In genomic region chr17:80254396-80255241, GRCh38 we compare ENCODE assay signal across 1 cellular context.
TF ChIP-seq lines count a peak whose summit lies in the region.

No MANE protein-coding gene starts in this region.

TF ChIP-seq in HepG2, 621 proteins besides CTCF, POLR2A, EP300 and RAD21 (continued from another document and continues in another):
- TF ChIP-seq ZHX2 (IDR thresholded peaks at IDR 0.05; ENCODE audit: low read depth) (0 out of 2 replicates have a peak, but pooled peaks have one; percentile 36), ZHX2 (CRISPR knock-in tag; IDR thresholded peaks at IDR 0.05; ENCODE audit: borderline replicate concordance) (no peak), ZNF34 (CRISPR knock-in tag; IDR thresholded peaks at IDR 0.05; ENCODE audit: borderline replicate concordance) (no peak), HBP1 (CRISPR knock-in tag; IDR thresholded peaks at IDR 0.05; ENCODE audit: low read depth) (peak; percentile 82; the same call in 1 of the 2 replicates), HMG20A (CRISPR knock-in tag; IDR thresholded peaks at IDR 0.05; ENCODE audit: borderline replicate concordance) (peak; percentile 76; the same call in 1 of the 2 replicates), NFKBIZ (CRISPR knock-in tag; IDR thresholded peaks at IDR 0.05) (peak; percentile 94; the same call in 1 of the 2 replicates), MED1 (CRISPR knock-in tag; IDR thresholded peaks at IDR 0.05) (peak; percentile 44; the same call in 1 of the 2 replicates), ZSCAN25 (CRISPR knock-in tag; IDR thresholded peaks at IDR 0.05) (no peak), MXI1 (IDR thresholded peaks at IDR 0.05; ENCODE audit: borderline replicate concordance, low read depth, low read length) (peak; percentile 75; the same call in 2 of the 3 replicates), KDM2A (CRISPR knock-in tag; IDR thresholded peaks at IDR 0.05; ENCODE audit: borderline replicate concordance, low read depth) (peak; percentile 38; the same call in 1 of the 2 replicates), ZNF766 (CRISPR knock-in tag; IDR thresholded peaks at IDR 0.05; ENCODE audit: borderline replicate concordance) (no peak), DNMT3B (CRISPR knock-in tag; conservative IDR thresholded peaks at IDR 0.05) (peak; percentile 93; the same call in 1 of the 2 replicates), GLMP (CRISPR knock-in tag; IDR thresholded peaks at IDR 0.05; ENCODE audit: borderline replicate concordance) (no peak), PLSCR1 (CRISPR knock-in tag; IDR thresholded peaks at IDR 0.05; ENCODE audit: borderline replicate concordance) (no peak), NCOA2 (CRISPR knock-in tag; IDR thresholded peaks at IDR 0.05) (peak; percentile 90), KDM1A (CRISPR knock-in tag; IDR thresholded peaks at IDR 0.05) (no peak), ZNF335 (CRISPR knock-in tag; IDR thresholded peaks at IDR 0.05) (peak; percentile 84; the same call in 1 of the 2 replicates), ZBTB43 (CRISPR knock-in tag; conservative IDR thresholded peaks at IDR 0.05) (no peak), ZNF615 (CRISPR knock-in tag; IDR thresholded peaks at IDR 0.05; ENCODE audit: borderline replicate concordance) (no peak), YEATS2 (CRISPR knock-in tag; IDR thresholded peaks at IDR 0.05; ENCODE audit: borderline replicate concordance) (no peak; the same call in 1 of the 2 replicates), ZNF749 (CRISPR knock-in tag; IDR thresholded peaks at IDR 0.05; ENCODE audit: borderline replicate concordance) (no peak), SALL1 (CRISPR knock-in tag; IDR thresholded peaks at IDR 0.05) (peak; percentile 63), ZNF10 (CRISPR knock-in tag; IDR thresholded peaks at IDR 0.05; ENCODE audit: borderline replicate concordance, low read depth) (no peak), GATAD2A (CRISPR knock-in tag; IDR thresholded peaks at IDR 0.05) (peak; percentile 96), RXRA (CRISPR knock-in tag; IDR thresholded peaks at IDR 0.05) (peak; percentile 69; the same call in 1 of the 2 replicates), TFE3 (CRISPR knock-in tag; IDR thresholded peaks at IDR 0.05) (no peak), ETV5 (CRISPR knock-in tag; IDR thresholded peaks at IDR 0.05; ENCODE audit: borderline replicate concordance) (peak; percentile 34; the same call in 1 of the 2 replicates), KLF11 (CRISPR knock-in tag; IDR thresholded peaks at IDR 0.05) (peak; percentile 56; the same call in 1 of the 2 replicates), HIC2 (CRISPR knock-in tag; IDR thresholded peaks at IDR 0.05; ENCODE audit: low read depth) (peak; percentile 87; the same call in 1 of the 2 replicates), MTA3 (CRISPR knock-in tag; IDR thresholded peaks at IDR 0.05) (no peak), E2F2 (CRISPR knock-in tag; IDR thresholded peaks at IDR 0.05; ENCODE audit: borderline replicate concordance) (no peak), XRCC5 (optimal IDR thresholded peaks at IDR 0.05; ENCODE audit: low read length) (peak; percentile 15), BATF2 (CRISPR knock-in tag; IDR thresholded peaks at IDR 0.05) (no peak), KLF12 (CRISPR knock-in tag; IDR thresholded peaks at IDR 0.05; ENCODE audit: borderline replicate concordance) (no peak), ZNF546 (CRISPR knock-in tag; conservative IDR thresholded peaks at IDR 0.05) (no peak), THAP11 (CRISPR knock-in tag; IDR thresholded peaks at IDR 0.05) (peak; percentile 46; the same call in 1 of the 2 replicates), ZNF891 (CRISPR knock-in tag; IDR thresholded peaks at IDR 0.05) (no peak), KDM4B (CRISPR knock-in tag; IDR thresholded peaks at IDR 0.05) (peak; percentile 61; the same call in 1 of the 2 replicates), ZNF350 (CRISPR knock-in tag; IDR thresholded peaks at IDR 0.05; ENCODE audit: borderline replicate concordance, low read depth) (no peak), ZNF792 (CRISPR knock-in tag; IDR thresholded peaks at IDR 0.05) (peak; percentile 30; the same call in 1 of the 2 replicates), HES4 (CRISPR knock-in tag; IDR thresholded peaks at IDR 0.05; ENCODE audit: borderline replicate concordance) (no peak), SNAPC5 (CRISPR knock-in tag; IDR thresholded peaks at IDR 0.05; ENCODE audit: borderline replicate concordance) (no peak), GTF2F1 (IDR thresholded peaks at IDR 0.05; ENCODE audit: low read length) (no peak), ZBTB26 (CRISPR knock-in tag; IDR thresholded peaks at IDR 0.05; ENCODE audit: borderline replicate concordance) (peak; percentile 32; the same call in 1 of the 2 replicates), CEBPG (CRISPR knock-in tag; IDR thresholded peaks at IDR 0.05) (peak; percentile 38; the same call in 1 of the 2 replicates), ZNF614 (CRISPR knock-in tag; IDR thresholded peaks at IDR 0.05; ENCODE audit: borderline replicate concordance) (peak; percentile 46; the same call in 1 of the 2 replicates)
